In genomic region chr1:117685936-117686806, GRCh38 we compare ENCODE assay signal across 12 cellular contexts.
DNase-seq lines count a peak whose midpoint lies in the region; ATAC-seq, FAIRE-seq and TF ChIP-seq lines count a peak whose summit lies in the region.
"Had no signal": no experiment of that assay in that cellular context is flagged by ENCODE, and none has a peak within 500 bp of the region (broad histone marks: within the 10 kb centered on the region; RNA-seq: fewer than 3 reads in every experiment).

No MANE protein-coding gene starts in this region.

- no peak for TF ChIP-seq EP300 in HepG2 (IDR thresholded peaks at IDR 0.05; ENCODE audit: low read depth in 2 of 2, low read length in 2 of 2)
- no peak for TF ChIP-seq EP300 in HepG2 (CRISPR knock-in tag; IDR thresholded peaks at IDR 0.05; ENCODE audit: borderline replicate concordance)

- H4K20me1 ChIP-seq in HepG2 (ENCODE audit: insufficient read depth, low read length), result no peaks in the 10 kb centered on the region
- no peaks in the 10 kb centered on the region for H4K20me1 ChIP-seq in Karpas-422 (ENCODE audit: insufficient read depth, low read depth, low read length)

- POLR2A ChIA-PET in CD4-positive, alpha-beta T cell (lab: Charles Lee), result no interaction called here
- POLR2A ChIA-PET in HepG2 (lab: Yijun Ruan, JAX), result no interaction called here

- intact Hi-C loops in CD4-positive, alpha-beta T cell (cut with DNase I, micrococcal nuclease), result no loop called here
- intact Hi-C loops in HepG2 (cut with micrococcal nuclease; ENCODE audit: unreplicated experiment), result no loop called here

- H3K36me3 ChIP-seq in HepG2 (replicated peaks in 1 of 2; ENCODE audit: control insufficient read depth in 1 of 2, insufficient read depth in 2 of 2, low read length in 2 of 2), result no peaks in the 10 kb centered on the region
- H3K36me3 ChIP-seq in Karpas-422 (ENCODE audit: insufficient read depth, low read length), result no peaks in the 10 kb centered on the region

- no peak for DNase-seq in CD4-positive, alpha-beta T cell
- DNase-seq in RPMI8226 (peak; percentile 53), HepG2 (ENCODE audit: low spot score) (no peak), HuH-7.5 (ENCODE audit: low spot score) (no peak), T1000 (lab: John Stamatoyannopoulos, UW) (no peak), Karpas-422 (no peak)
- DNase-seq in activated CD8-positive, alpha-beta memory T cell treated with anti-CD3 and anti-CD28 coated beads for 24 hours, result no peak
- DNase-seq: activated CD4-positive, alpha-beta T cell treated with anti-CD3 and anti-CD28 coated beads for 1 hour; aorta; NCI-H2171 had no signal

- no peaks in the 10 kb centered on the region for H3K27me3 ChIP-seq in CD4-positive, alpha-beta T cell (ENCODE audit: control insufficient read depth, insufficient read depth, low read length)
- H3K27me3 ChIP-seq in HepG2 (ENCODE audit: control insufficient read depth in 1 of 2, insufficient read depth in 2 of 2, low read length in 2 of 2), result peaks cover 0 to 8% of the 10 kb centered on the region in 2 experiments; a peak in 1 of 5 replicates
- H3K27me3 ChIP-seq in Karpas-422 (ENCODE audit: low read length), result no peaks in the 10 kb centered on the region

- no peaks in the 10 kb centered on the region for H3K9me3 ChIP-seq in CD4-positive, alpha-beta T cell (ENCODE audit: control insufficient read depth, low read length)
- H3K9me3 ChIP-seq in HepG2 (ENCODE audit: low read length), result no peaks in the 10 kb centered on the region
- no peaks in the 10 kb centered on the region for H3K9me3 ChIP-seq in Karpas-422 (ENCODE audit: low read length)

- no peaks in the 10 kb centered on the region for H3K4me1 Mint-ChIP-seq in CD4-positive, alpha-beta T cell (ENCODE audit: low read depth)

- H3K79me2 ChIP-seq in HepG2 (ENCODE audit: insufficient read depth, low read length) (no peaks in the 10 kb centered on the region), Karpas-422 (ENCODE audit: low read length) (no peaks in the 10 kb centered on the region)

- in situ Hi-C loops in HepG2 (cut with HindIII; ENCODE audit: extremely low pct_ligation_motif_present, low pct_unique_long_range_greater_than_20kb), result no loop called here

- peaks cover 12% of the 10 kb centered on the region for H3K27me3 Mint-ChIP-seq in CD4-positive, alpha-beta T cell

- BruUV-seq in HepG2 (replicated peaks; lab: Mats Ljungman, UMichigan), result no TSS peak

- H3K9me2 ChIP-seq in Karpas-422 (replicated peaks; ENCODE audit: insufficient read depth, low read length), result no peaks in the 10 kb centered on the region

- WGBS in HepG2 (ENCODE audit: low lambda C conversion rate), result 22% methylated on average over 5 of the region's 6 CpGs

- FAIRE-seq in HepG2 (lab: Jason Lieb, UNC), result no peak
- FAIRE-seq: frontal cortex had no signal

- no peaks in the 10 kb centered on the region for H3K36me3 Mint-ChIP-seq in CD4-positive, alpha-beta T cell (ENCODE audit: low read depth)

- no peak overlapping the region for H3K27ac Mint-ChIP-seq in CD4-positive, alpha-beta T cell

- H3K9ac ChIP-seq in HepG2 (ENCODE audit: insufficient read depth, low read depth, low read length) (no peak overlapping the region), Karpas-422 (ENCODE audit: low read length) (no peak overlapping the region)

- no peak for TF ChIP-seq CTCF in CD4-positive, alpha-beta T cell (IDR thresholded peaks at IDR 0.05)
- no peak for TF ChIP-seq CTCF in HepG2 (CRISPR knock-in tag; IDR thresholded peaks at IDR 0.05)

- CTCF ChIA-PET in CD4-positive, alpha-beta T cell (lab: Charles Lee), result interaction anchor here (0.7 kb wide), 1 partner anchor 151 kb away, joined by 3 read pairs; no protein-coding TSS in a partner anchor
- CTCF ChIA-PET in HepG2 (lab: Yijun Ruan, JAX; ENCODE audit: low intra/inter-chr PET ratio, low total read pairs), result no interaction called here

- TF ChIP-seq RAD21 in HepG2 (CRISPR knock-in tag; IDR thresholded peaks at IDR 0.05), result no peak

- H3K9me3 Mint-ChIP-seq in CD4-positive, alpha-beta T cell, result no peaks in the 10 kb centered on the region

- H3K4me1 ChIP-seq in HepG2 (ENCODE audit: insufficient read depth, low read length), result peaks cover 18% of the 10 kb centered on the region
- H3K4me1 ChIP-seq in Karpas-422 (ENCODE audit: low read length), result peaks cover 3% of the 10 kb centered on the region; the same call in 1 of the 2 replicates

- no peak overlapping the region for H3K4me2 ChIP-seq in HepG2 (ENCODE audit: low read depth, low read length)
- no peak overlapping the region for H3K4me2 ChIP-seq in Karpas-422 (ENCODE audit: low read depth, low read length, poor library complexity, severe bottlenecking)

- H3K4me3 ChIP-seq in HepG2 (replicated peaks in 1 of 3; ENCODE audit: insufficient read depth in 1 of 3, low read depth in 2 of 3, low read length in 3 of 3) (no peak overlapping the region), Karpas-422 (ENCODE audit: low read length) (no peak overlapping the region)

- H2AFZ ChIP-seq in HepG2 (ENCODE audit: low read length) (no peak overlapping the region), Karpas-422 (ENCODE audit: low read length) (no peak overlapping the region)

- no peak overlapping the region for H3K27ac ChIP-seq in CD4-positive, alpha-beta T cell (ENCODE audit: low read depth, low read length)
- H3K27ac ChIP-seq in HepG2 (ENCODE audit: extremely low read length, insufficient read depth, low read length), result no peak overlapping the region
- H3K27ac ChIP-seq in Karpas-422 (ENCODE audit: low read length), result no peak overlapping the region

- no peak for TF ChIP-seq POLR2A in HepG2 (IDR thresholded peaks at IDR 0.05; ENCODE audit: insufficient read depth in 1 of 2, low read depth in 2 of 2, low read length in 2 of 2)

- peak; percentile 66 for ATAC-seq in CD4-positive, alpha-beta T cell (ENCODE audit: poor library complexity)
- ATAC-seq in GM21515 (IDR thresholded peaks at IDR 0.05; ENCODE audit: unreplicated experiment) (peak; percentile 56), HepG2 (peak; percentile 58)

- H3K4me3 Mint-ChIP-seq in CD4-positive, alpha-beta T cell, result no peak overlapping the region

TF ChIP-seq in HepG2, 621 proteins besides CTCF, POLR2A, EP300 and RAD21:
- TF ChIP-seq MNT (IDR thresholded peaks at IDR 0.05), result peak; percentile 60
- TF ChIP-seq GATAD1 (CRISPR knock-in tag; IDR thresholded peaks at IDR 0.05), result no peak
